In genomic region chr17:58049533-58049932, GRCh38 we compare ENCODE assay signal across 19 cellular contexts.
"Had no signal": no experiment of that assay in that cellular context is flagged by ENCODE, and none has a peak within 500 bp of the region (broad histone marks: within the 10 kb centered on the region; RNA-seq: fewer than 3 reads in every experiment).

No MANE protein-coding gene starts in this region.

- H3K27ac ChIP-seq: esophagus muscularis mucosa, foreskin keratinocyte, gastroesophageal sphincter, heart left ventricle, hepatocyte, left lung, lower lobe of right lung had no signal

- H3K9me3 ChIP-seq: esophagus muscularis mucosa, gastroesophageal sphincter, heart left ventricle, left lung, lower lobe of right lung had no signal

- H3K4me2 ChIP-seq: hepatocyte had no signal

- H3K36me3 ChIP-seq: esophagus muscularis mucosa, gastroesophageal sphincter, heart left ventricle, left lung, lower lobe of right lung had no signal

- H3K79me2 ChIP-seq: hepatocyte had no signal

- H3K4me3 ChIP-seq: esophagus muscularis mucosa, gastroesophageal sphincter, heart left ventricle, hepatocyte, left lung, lower lobe of right lung had no signal

- H3K36me3 Mint-ChIP-seq: immature natural killer cell, mesothelial cell of epicardium had no signal

- H3K4me3 Mint-ChIP-seq: dendritic cell treated with granulocyte-macrophage colony-stimulating factor and Interleukin-4, amounts not matched to agents 40 ng/mL and 50 ng/mL, for 4 days; effector memory CD8-positive, alpha-beta T cell; endodermal cell; immature natural killer cell; mesothelial cell of epicardium; naive thymus-derived CD4-positive, alpha-beta T cell had no signal

- H3K27ac Mint-ChIP-seq: dendritic cell treated with granulocyte-macrophage colony-stimulating factor and Interleukin-4, amounts not matched to agents 40 ng/mL and 50 ng/mL, for 4 days; effector memory CD8-positive, alpha-beta T cell; endodermal cell; immature natural killer cell; mesothelial cell of epicardium; naive thymus-derived CD4-positive, alpha-beta T cell had no signal

- H2AFZ ChIP-seq: hepatocyte had no signal

- H3K4me1 ChIP-seq: esophagus muscularis mucosa, foreskin keratinocyte, gastroesophageal sphincter, left lung, lower lobe of right lung had no signal

- H3K27me3 ChIP-seq: gastroesophageal sphincter, hepatocyte, left lung had no signal

- DNase-seq: cortex of kidney; effector CD8-positive, alpha-beta T cell; effector memory CD8-positive, alpha-beta T cell; endodermal cell; foreskin keratinocyte; heart left ventricle; hypothalamus; immature natural killer cell; left cardiac atrium; left lung; left ventricle myocardium superior; lower lobe of right lung; mesenchymal stem cell; naive thymus-derived CD4-positive, alpha-beta T cell had no signal

- H3K9me3 Mint-ChIP-seq: dendritic cell treated with granulocyte-macrophage colony-stimulating factor and Interleukin-4, amounts not matched to agents 40 ng/mL and 50 ng/mL, for 4 days; effector memory CD8-positive, alpha-beta T cell; endodermal cell; immature natural killer cell; mesothelial cell of epicardium had no signal

- ATAC-seq: effector memory CD8-positive, alpha-beta T cell; foreskin keratinocyte; gastroesophageal sphincter; heart left ventricle; left cardiac atrium; left lung; left ventricle myocardium superior; lower lobe of right lung; naive thymus-derived CD4-positive, alpha-beta T cell had no signal
